Comparison of ENCODE assay signal across 21 cellular contexts in the genomic region with DNA sequence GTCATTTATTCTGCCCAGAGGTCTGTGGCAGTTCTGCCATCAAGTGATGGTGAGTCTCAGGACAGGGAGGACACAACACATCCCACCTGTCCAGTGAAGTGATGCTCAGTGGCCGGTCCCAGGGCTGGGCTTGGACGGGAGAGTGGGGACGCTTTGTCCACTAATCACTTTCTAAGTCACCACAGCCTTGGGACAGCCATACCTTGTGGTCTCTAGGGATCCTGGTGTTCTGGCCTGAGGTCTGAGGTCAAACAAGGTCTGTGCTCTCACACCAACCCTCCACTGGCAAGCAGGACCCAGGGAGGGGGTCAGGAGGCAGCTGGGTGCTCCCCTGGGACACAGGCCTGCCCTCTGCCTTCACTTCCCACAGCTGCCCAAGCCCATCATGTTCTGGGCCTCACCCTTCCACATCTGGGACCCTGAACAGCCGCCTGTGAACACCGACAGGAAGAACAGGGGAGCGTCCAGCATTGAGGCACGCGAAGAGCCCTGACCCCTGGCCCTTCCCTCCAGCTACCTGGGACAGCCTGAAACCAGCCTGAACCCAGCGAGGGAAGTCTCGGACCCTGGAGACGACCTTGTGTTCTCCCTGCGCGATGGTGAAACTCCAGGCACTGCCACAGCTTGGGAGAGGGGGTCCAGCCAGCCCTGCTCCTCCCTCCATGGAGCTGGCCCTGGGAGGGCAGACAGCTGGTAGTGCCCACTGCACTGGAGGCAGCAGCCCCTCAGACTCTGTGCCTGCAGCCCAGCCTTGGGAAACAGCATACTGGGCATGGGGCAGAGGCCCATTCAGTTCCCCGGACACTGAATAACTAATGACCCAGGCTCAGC. TPM values are rescaled to one million over a fixed set of nuclear protein-coding genes. Genes with fewer than 3 reads are reported as not detected.
DNase-seq lines count a peak whose midpoint lies in the region; ATAC-seq, FAIRE-seq and TF ChIP-seq lines count a peak whose summit lies in the region.
"Had no signal": no experiment of that assay in that cellular context is flagged by ENCODE, and none has a peak within 500 bp of the region (broad histone marks: within the 10 kb centered on the region; RNA-seq: fewer than 3 reads in every experiment).

No MANE protein-coding gene starts in this region.

- H3K4me1 Mint-ChIP-seq in HFFc6 (ENCODE audit: low read depth): peaks cover 14% of the 10 kb centered on the region
- H3K4me1 Mint-ChIP-seq: GM23338 had no signal

- POLR2A ChIA-PET in A549 (lab: Yijun Ruan, JAX): interaction anchor here (0.8 kb wide), 1 partner anchor 112 kb away, joined by 4 read pairs; no protein-coding TSS in a partner anchor

- H3K36me3 Mint-ChIP-seq in HFFc6 (ENCODE audit: low read depth): peaks cover 5% of the 10 kb centered on the region; the same call in 1 of the 2 replicates

- no peaks in the 10 kb centered on the region; the same call in 1 of the 2 replicates for H3K9me3 Mint-ChIP-seq in HFFc6

- no peaks in the 10 kb centered on the region for H3K9me3 ChIP-seq in A549

- ATAC-seq in A549 (no peak), sciatic nerve (no peak), GM19328 (IDR thresholded peaks at IDR 0.05; ENCODE audit: unreplicated experiment) (no peak), GM19023 (IDR thresholded peaks at IDR 0.05; ENCODE audit: unreplicated experiment) (no peak), HG03439 (IDR thresholded peaks at IDR 0.05; ENCODE audit: unreplicated experiment) (no peak)
- ATAC-seq: GM23338 had no signal

- H3K27ac Mint-ChIP-seq in HFFc6: no peak overlapping the region
- H3K27ac Mint-ChIP-seq: GM23338 had no signal

- 94% methylated on average over 14 of the region's 14 CpGs for WGBS in A549 (ENCODE audit: missing lambda C conversion rate)

- no peak overlapping the region for H3K4me3 ChIP-seq in A549
- H3K4me3 ChIP-seq: GM23338 had no signal

- no peak for DNase-seq in A549 (ENCODE audit: low read depth in 1 of 2, low spot score in 1 of 2)
- DNase-seq in HFFc6: no peak
- peak; percentile 87 for DNase-seq in mesenteric fat pad (ENCODE audit: low spot score)
- DNase-seq in sciatic nerve (ENCODE audit: low spot score): peak; percentile 49
- no peak for DNase-seq in NCI-H2107 (lab: John Stamatoyannopoulos, UW)
- DNase-seq: DMS79, KG1, MV-4-11, NCI-H1417, NCI-H187, NCI-H226, NCI-H524, NCI-H82, RPMI8226 had no signal

- CTCF ChIA-PET in A549 (lab: Yijun Ruan, JAX): interaction anchor here (1.0 to 9.1 kb wide), 5 partner anchors 12 to 212 kb away, joined by 3 to 132 read pairs (median 11); a partner anchor contains a TSS

- intact Hi-C loops in sciatic nerve (cut with DNase I): loop anchor here (10.0 kb wide), 1 partner anchor 100 kb away; a partner anchor contains a TSS

- H3K4me2 ChIP-seq in A549: peak overlapping the region; percentile 98
- H3K4me2 ChIP-seq: GM23338 had no signal

- peak overlapping the region; percentile 32; the same call in 1 of the 2 replicates for H3K4me3 Mint-ChIP-seq in HFFc6
- H3K4me3 Mint-ChIP-seq: GM23338 had no signal

- no peak for TF ChIP-seq RAD21 in A549 (conservative IDR thresholded peaks at IDR 0.05 in 1 of 2, IDR thresholded peaks at IDR 0.05 in 1 of 2)

- H3K4me1 ChIP-seq in A549: peaks cover 39% of the 10 kb centered on the region

- peak overlapping the region in 1 of 2 experiments; percentile 98; a peak in 3 of 6 replicates for H3K27ac ChIP-seq in A549
- H3K27ac ChIP-seq: C4-2B had no signal

- FAIRE-seq in A549 (lab: Jason Lieb, UNC): no peak

- TF ChIP-seq EP300 in A549 (IDR thresholded peaks at IDR 0.05): no peak

- peaks cover 11% of the 10 kb centered on the region; the same call in 1 of the 2 replicates for H3K27me3 Mint-ChIP-seq in HFFc6 (ENCODE audit: insufficient read depth)

- no peak for TF ChIP-seq CTCF in A549 (IDR thresholded peaks at IDR 0.05)
- no peak for TF ChIP-seq CTCF in HFFc6 (IDR thresholded peaks at IDR 0.05)

- TF ChIP-seq POLR2A in A549 (IDR thresholded peaks at IDR 0.05; ENCODE audit: low read length): 0 out of 2 replicates have a peak, but pooled peaks have one; percentile 1

TF ChIP-seq in A549, 52 proteins besides CTCF, POLR2A, EP300 and RAD21:
- no peak for TF ChIP-seq TFCP2L1 (CRISPR knock-in tag; IDR thresholded peaks at IDR 0.05)
- 0 out of 2 replicates have a peak, but pooled peaks have one; percentile 20 for TF ChIP-seq GATA3 (IDR thresholded peaks at IDR 0.05; ENCODE audit: borderline replicate concordance)
- TF ChIP-seq, protein P1, sequence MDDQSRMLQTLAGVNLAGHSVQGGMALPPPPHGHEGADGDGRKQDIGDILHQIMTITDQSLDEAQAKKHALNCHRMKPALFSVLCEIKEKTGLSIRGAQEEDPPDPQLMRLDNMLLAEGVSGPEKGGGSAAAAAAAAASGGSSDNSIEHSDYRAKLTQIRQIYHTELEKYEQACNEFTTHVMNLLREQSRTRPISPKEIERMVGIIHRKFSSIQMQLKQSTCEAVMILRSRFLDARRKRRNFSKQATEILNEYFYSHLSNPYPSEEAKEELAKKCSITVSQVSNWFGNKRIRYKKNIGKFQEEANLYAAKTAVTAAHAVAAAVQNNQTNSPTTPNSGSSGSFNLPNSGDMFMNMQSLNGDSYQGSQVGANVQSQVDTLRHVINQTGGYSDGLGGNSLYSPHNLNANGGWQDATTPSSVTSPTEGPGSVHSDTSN (IDR thresholded peaks at IDR 0.05): peak; percentile 6; the same call in 1 of the 2 replicates

RNA-seq across cellular contexts. Expression of a gene that starts 19.7 kb away (rescaled TPM):
- polyA plus RNA-seq in A549 (2011; rRNA removed): 0.19 and 0.49 TPM in 2 replicates
- polyA plus RNA-seq in A549 (2012; cell fraction: cytosol; rRNA removed): 0.12 and 0.39 TPM in 2 replicates
- 2.3 and 3.7 TPM in 2 replicates for polyA plus RNA-seq in A549 (2012; cell fraction: nucleus; rRNA removed)
- polyA plus RNA-seq in A549 (2017; fragmentation: RNase III; extraction: RNeasy Plus Mini Kit Qiagen cat#74134 plus additional on column Dnase treatment): 0.16 to 0.22 TPM (median 0.18 TPM) in 3 replicates
- 0.62 and 0.73 TPM in 2 replicates for polyA minus RNA-seq in A549 (2011; rRNA and poly(A)+ RNA removed)
- total RNA-seq in HFFc6 (2021; fragmentation: NEBNext Ultra II Directional; extraction: Animal tissue kit (Norgen Biotek cat#: 25700)): under 1 TPM in 2 of 6 experiments, not detected in 4; 0.05 to 0.14 TPM
- 4.5 TPM for total RNA-seq in mesenteric fat pad
- total RNA-seq in sciatic nerve: 3.2 TPM
- total RNA-seq: A673, HT-29 had no signal
- polyA plus RNA-seq: GM23338 had no signal

Comparison
In these comparisons a context has a peak if more than half of its experiments do, and no peak if none do; other contexts are left out.
1. DNase-seq: peak in mesenteric fat pad (single experiment) and sciatic nerve (single experiment); none in A549 (0 of 2), HFFc6 (single experiment) and NCI-H2107 (single experiment).